19 cellular contexts compared by ENCODE assay signal in the genomic region with DNA sequence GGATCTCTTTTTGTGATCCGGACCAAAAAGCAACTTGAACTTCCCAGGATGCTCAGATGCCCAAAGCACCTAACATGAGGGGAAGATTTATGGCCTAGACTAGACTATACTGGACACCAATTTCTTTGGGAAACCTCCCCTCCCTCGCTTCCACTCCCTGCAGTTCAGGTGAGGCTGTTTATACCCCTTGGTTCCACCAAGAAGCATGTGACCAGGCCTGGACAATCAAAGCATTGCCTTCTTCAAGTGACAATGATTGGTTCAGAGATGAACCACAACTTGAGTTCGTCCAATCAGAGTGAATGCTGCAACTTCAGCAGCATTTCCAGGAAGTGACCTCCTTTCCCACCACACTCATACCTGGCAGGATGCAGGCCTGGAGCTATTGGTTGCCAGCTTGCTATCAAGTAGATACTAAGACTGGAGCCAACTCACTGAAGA. TPM values are rescaled to one million over a fixed set of nuclear protein-coding genes. Genes with fewer than 3 reads are reported as not detected.
DNase-seq lines count a peak whose midpoint lies in the region; ATAC-seq and FAIRE-seq lines count a peak whose summit lies in the region.
"Had no signal": no experiment of that assay in that cellular context is flagged by ENCODE, and none has a peak within 500 bp of the region (broad histone marks: within the 10 kb centered on the region; RNA-seq: fewer than 3 reads in every experiment).

No MANE protein-coding gene starts in this region.

- peak overlapping the region; percentile 42 for H4K8ac ChIP-seq in mesenchymal stem cell (ENCODE audit: low read length)

- H3K18ac ChIP-seq in mesenchymal stem cell (ENCODE audit: low read depth in 1 of 2, low read length in 2 of 2): peak overlapping the region in 1 of 2 experiments; percentile 46

- ATAC-seq in activated T-helper 17 cell treated with anti-CD3 and anti-CD28 coated beads, Interleukin-2, amount 50 U/mL, for 72 hours (replicated peaks): peak; percentile 52
- ATAC-seq in HG03280 (IDR thresholded peaks at IDR 0.05; ENCODE audit: unreplicated experiment) (no peak), GM18868 (IDR thresholded peaks at IDR 0.05; ENCODE audit: unreplicated experiment) (no peak), HG03095 (IDR thresholded peaks at IDR 0.05; ENCODE audit: unreplicated experiment) (no peak)
- ATAC-seq: right cardiac atrium, upper lobe of right lung had no signal

- peak overlapping the region; percentile 2 for H2AK5ac ChIP-seq in mesenchymal stem cell (ENCODE audit: low read length, severe bottlenecking)

- no peak overlapping the region for H3K14ac ChIP-seq in mesenchymal stem cell (ENCODE audit: low read length in 2 of 2)

- H3K27me3 ChIP-seq in mesenchymal stem cell (ENCODE audit: control insufficient read depth in 1 of 2, insufficient read depth in 1 of 2, low read length in 2 of 2): no peaks in the 10 kb centered on the region
- H3K27me3 ChIP-seq: upper lobe of right lung had no signal

- no peaks in the 10 kb centered on the region for H3K9me3 ChIP-seq in mesenchymal stem cell (ENCODE audit: control insufficient read depth, low read length)
- H3K9me3 ChIP-seq: upper lobe of right lung had no signal

- no peak overlapping the region for H4K91ac ChIP-seq in mesenchymal stem cell (ENCODE audit: low read length)

- H3K27ac ChIP-seq in mesenchymal stem cell (ENCODE audit: low read length, poor library complexity, severe bottlenecking): no peak overlapping the region
- H3K27ac ChIP-seq: GM23248, upper lobe of right lung had no signal

- H3K4me1 ChIP-seq in mesenchymal stem cell (ENCODE audit: control insufficient read depth, insufficient read depth, low read depth, low read length): peaks cover 2% of the 10 kb centered on the region

- no peak overlapping the region for H2AFZ ChIP-seq in mesenchymal stem cell (ENCODE audit: low read depth, low read length)
- H2AFZ ChIP-seq: GM23248 had no signal

- DNase-seq in activated CD4-positive, alpha-beta T cell treated with anti-CD3 and anti-CD28 coated beads for 48 hours: peak; percentile 11
- DNase-seq in activated CD4-positive, alpha-beta T cell treated with anti-CD3 and anti-CD28 coated beads, Interleukin-2, amount 10 ng/mL, durations not matched to agents 7 days and 5 days: no peak
- DNase-seq in HTR-8/SVneo (ENCODE audit: insufficient read length, low spot score) (no peak), mesenchymal stem cell (no peak)
- DNase-seq: activated T-cell treated with anti-CD3 and anti-CD28 coated beads, Interleukin-2, amount 50 U/mL, for 1 hour; CD4-positive, alpha-beta memory T cell; cerebellar nuclear complex; foreskin melanocyte; GM23248; MM.1S; NCI-H2081; right cardiac atrium; upper lobe of right lung had no signal

- FAIRE-seq in HTR-8/SVneo (lab: Jason Lieb, UNC): peak; percentile 75

- peak overlapping the region in 1 of 2 experiments; percentile 9 for H3K4ac ChIP-seq in mesenchymal stem cell (ENCODE audit: low read depth in 1 of 2, low read length in 2 of 2)

- peaks cover 3% of the 10 kb centered on the region for H3K9me3 Mint-ChIP-seq in activated CD4-positive, alpha-beta T cell treated with anti-CD3 and anti-CD28 coated beads, Interleukin-2, amount 10 ng/mL, durations not matched to agents 7 days and 5 days
- no peaks in the 10 kb centered on the region for H3K9me3 Mint-ChIP-seq in activated T-helper 17 cell treated with anti-CD3 and anti-CD28 coated beads, Interleukin-2, amount 50 U/mL, for 72 hours
- H3K9me3 Mint-ChIP-seq: memory B cell, neural crest cell had no signal

- no peak overlapping the region for H2BK15ac ChIP-seq in mesenchymal stem cell (ENCODE audit: low read depth, poor library complexity, severe bottlenecking)

- POLR2A ChIA-PET in activated CD4-positive, alpha-beta T cell treated with anti-CD3 and anti-CD28 coated beads, Interleukin-2, amount 10 ng/mL, durations not matched to agents 7 days and 5 days (lab: Charles Lee): no interaction called here

- no peak overlapping the region for H3K27ac Mint-ChIP-seq in activated CD4-positive, alpha-beta T cell treated with anti-CD3 and anti-CD28 coated beads, Interleukin-2, amount 10 ng/mL, durations not matched to agents 7 days and 5 days
- no peak overlapping the region for H3K27ac Mint-ChIP-seq in activated T-helper 17 cell treated with anti-CD3 and anti-CD28 coated beads, Interleukin-2, amount 50 U/mL, for 72 hours
- H3K27ac Mint-ChIP-seq: memory B cell had no signal

- no peak overlapping the region for H2BK5ac ChIP-seq in mesenchymal stem cell (ENCODE audit: low read depth, low read length, poor library complexity, severe bottlenecking)

- H3K23ac ChIP-seq in mesenchymal stem cell (ENCODE audit: low read length in 2 of 2): peak overlapping the region in 1 of 2 experiments; percentile 41

- H2BK12ac ChIP-seq in mesenchymal stem cell (ENCODE audit: low read length in 2 of 2): no peak overlapping the region

- CTCF ChIA-PET in activated CD4-positive, alpha-beta T cell treated with anti-CD3 and anti-CD28 coated beads, Interleukin-2, amount 10 ng/mL, durations not matched to agents 7 days and 5 days (lab: Charles Lee): no interaction called here

- H2BK120ac ChIP-seq in mesenchymal stem cell (ENCODE audit: low read depth, low read length): no peak overlapping the region

- H3K4me1 Mint-ChIP-seq in activated CD4-positive, alpha-beta T cell treated with anti-CD3 and anti-CD28 coated beads, Interleukin-2, amount 10 ng/mL, durations not matched to agents 7 days and 5 days: peaks cover 36% of the 10 kb centered on the region
- H3K4me1 Mint-ChIP-seq in activated T-helper 17 cell treated with anti-CD3 and anti-CD28 coated beads, Interleukin-2, amount 50 U/mL, for 72 hours: peaks cover 9% of the 10 kb centered on the region

- H3K79me1 ChIP-seq in mesenchymal stem cell (replicated peaks; ENCODE audit: low read length, poor library complexity, severe bottlenecking): no peaks in the 10 kb centered on the region

- no peak overlapping the region for H3K4me3 Mint-ChIP-seq in activated CD4-positive, alpha-beta T cell treated with anti-CD3 and anti-CD28 coated beads, Interleukin-2, amount 10 ng/mL, durations not matched to agents 7 days and 5 days
- no peak overlapping the region for H3K4me3 Mint-ChIP-seq in activated T-helper 17 cell treated with anti-CD3 and anti-CD28 coated beads, Interleukin-2, amount 50 U/mL, for 72 hours
- H3K4me3 Mint-ChIP-seq: memory B cell, neural crest cell had no signal

- WGBS in mesenchymal stem cell: 97% methylated on average over 3 of the region's 3 CpGs

- peaks cover 5% of the 10 kb centered on the region for H3K36me3 Mint-ChIP-seq in activated CD4-positive, alpha-beta T cell treated with anti-CD3 and anti-CD28 coated beads, Interleukin-2, amount 10 ng/mL, durations not matched to agents 7 days and 5 days (ENCODE audit: low read depth)
- no peaks in the 10 kb centered on the region for H3K36me3 Mint-ChIP-seq in activated T-helper 17 cell treated with anti-CD3 and anti-CD28 coated beads, Interleukin-2, amount 50 U/mL, for 72 hours (ENCODE audit: low read depth)
- H3K36me3 Mint-ChIP-seq: CD4-positive, alpha-beta memory T cell; memory B cell had no signal

- H3K36me3 ChIP-seq in mesenchymal stem cell (ENCODE audit: control insufficient read depth in 1 of 2, insufficient read depth in 2 of 2, low read depth in 1 of 2, low read length in 2 of 2): no peaks in the 10 kb centered on the region
- H3K36me3 ChIP-seq: upper lobe of right lung had no signal

- no peak overlapping the region for H3K9ac ChIP-seq in mesenchymal stem cell (ENCODE audit: low read length)
- H3K9ac ChIP-seq: GM23248 had no signal

- no peak overlapping the region for H3K4me2 ChIP-seq in mesenchymal stem cell (ENCODE audit: low read length, poor library complexity, severe bottlenecking)

- no peak overlapping the region for H3K4me3 ChIP-seq in mesenchymal stem cell (ENCODE audit: insufficient read depth in 1 of 2, low read depth in 1 of 2, low read length in 2 of 2)
- H3K4me3 ChIP-seq: GM23248, upper lobe of right lung had no signal

- peaks cover 75% of the 10 kb centered on the region for H3K27me3 Mint-ChIP-seq in activated CD4-positive, alpha-beta T cell treated with anti-CD3 and anti-CD28 coated beads, Interleukin-2, amount 10 ng/mL, durations not matched to agents 7 days and 5 days
- H3K27me3 Mint-ChIP-seq in activated T-helper 17 cell treated with anti-CD3 and anti-CD28 coated beads, Interleukin-2, amount 50 U/mL, for 72 hours: peaks cover 37% of the 10 kb centered on the region

RNA-seq across cellular contexts. Expression of gene SLC9A8, which starts 45.6 kb away (rescaled TPM):
- 10 to 100 TPM; 21.4 to 23.1 TPM for total RNA-seq in activated CD4-positive, alpha-beta T cell treated with anti-CD3 and anti-CD28 coated beads, Interleukin-2, amount 10 ng/mL, durations not matched to agents 7 days and 5 days
- total RNA-seq in activated T-helper 17 cell treated with anti-CD3 and anti-CD28 coated beads, Interleukin-2, amount 50 U/mL, for 72 hours: 10 to 100 TPM; 17.7 to 18.3 TPM
- polyA plus RNA-seq in mesenchymal stem cell (2013, experiment 1 of 2): 3.9 TPM
- polyA plus RNA-seq in mesenchymal stem cell (2013, experiment 2 of 2): 3.6 TPM

RNA-seq across cellular contexts. Expression of gene B4GALT5, which starts 53.3 kb away (rescaled TPM):
- 10 to 100 TPM; 11.2 to 14.3 TPM for total RNA-seq in activated CD4-positive, alpha-beta T cell treated with anti-CD3 and anti-CD28 coated beads, Interleukin-2, amount 10 ng/mL, durations not matched to agents 7 days and 5 days
- 10 to 100 TPM; 19.5 to 25.8 TPM for total RNA-seq in activated T-helper 17 cell treated with anti-CD3 and anti-CD28 coated beads, Interleukin-2, amount 50 U/mL, for 72 hours
- 31.5 TPM for polyA plus RNA-seq in mesenchymal stem cell (2013, experiment 1 of 2)
- polyA plus RNA-seq in mesenchymal stem cell (2013, experiment 2 of 2): 32.4 TPM
